Comparison of ENCODE assay signal across 15 cellular contexts in the genomic region with DNA sequence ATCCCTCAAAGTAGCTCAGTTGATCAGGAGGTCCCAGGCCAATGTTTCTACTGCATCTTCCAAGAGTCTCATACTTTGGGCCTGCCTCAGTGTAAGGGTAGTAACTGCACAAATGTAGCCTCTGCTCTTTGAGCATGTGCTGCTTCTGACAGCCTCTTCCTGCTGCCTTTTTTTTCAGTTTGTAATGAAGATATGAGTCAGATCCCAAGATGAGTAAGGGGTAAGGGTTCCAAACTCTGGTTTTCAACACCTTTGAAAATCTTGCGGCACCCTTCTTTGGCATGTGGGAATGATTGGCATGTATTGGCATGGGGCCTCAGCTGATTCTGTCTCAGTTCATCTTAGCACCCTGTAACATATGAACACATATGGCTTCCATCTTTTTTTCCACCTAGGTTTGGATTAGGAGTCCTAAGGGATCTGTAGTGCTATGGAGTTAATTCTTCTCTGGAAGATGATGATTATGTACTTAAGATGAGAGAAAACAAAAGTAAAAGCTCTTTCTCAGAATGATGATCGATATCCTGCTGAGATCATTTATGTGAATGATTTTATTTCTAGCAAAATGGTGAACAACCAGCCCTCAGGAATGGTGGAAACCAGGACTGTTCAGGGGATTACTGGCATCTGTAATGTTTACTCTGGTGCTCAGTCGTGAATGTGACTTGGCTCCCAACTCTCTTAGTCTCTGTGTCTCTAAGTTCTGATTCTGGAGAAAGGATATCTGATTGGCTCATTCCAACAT.
"Had no signal": no experiment of that assay in that cellular context is flagged by ENCODE, and none has a peak within 500 bp of the region (broad histone marks: within the 10 kb centered on the region; RNA-seq: fewer than 3 reads in every experiment).

No MANE protein-coding gene starts in this region.

- H3K36me3 ChIP-seq: right atrium auricular region, tibial nerve had no signal

- H3K4me1 ChIP-seq: right atrium auricular region, tibial nerve had no signal

- H3K9me3 Mint-ChIP-seq: activated CD8-positive, alpha-beta T cell treated with anti-CD3 and anti-CD28 coated beads for 36 hours; activated T-helper 1 cell treated with anti-CD3 and anti-CD28 coated beads, Interleukin-12 subunit alpha, Interleukin-12 subunit beta, Interleukin-2, Interleukin-4 antibody, amounts not matched to agents 30 ng/mL and 10 ng/mL and 1 ng/mL, durations not matched to agents 14 hours and 24 hours and 36 hours had no signal

- H3K27me3 Mint-ChIP-seq: activated CD8-positive, alpha-beta T cell treated with anti-CD3 and anti-CD28 coated beads for 36 hours; naive thymus-derived CD4-positive, alpha-beta T cell had no signal

- H3K27ac ChIP-seq: right atrium auricular region, tibial nerve had no signal

- H3K4me3 ChIP-seq: lung, right atrium auricular region, tibial nerve had no signal

- H3K27ac Mint-ChIP-seq: activated CD8-positive, alpha-beta T cell treated with anti-CD3 and anti-CD28 coated beads for 36 hours; activated T-helper 1 cell treated with anti-CD3 and anti-CD28 coated beads, Interleukin-12 subunit alpha, Interleukin-12 subunit beta, Interleukin-2, Interleukin-4 antibody, amounts not matched to agents 30 ng/mL and 10 ng/mL and 1 ng/mL, durations not matched to agents 14 hours and 24 hours and 36 hours; endodermal cell had no signal

- ATAC-seq: activated CD4-positive, CD25-positive, alpha-beta regulatory T cell treated with anti-CD3 and anti-CD28 coated beads, Interleukin-2, amount 50 U/mL, for 24 hours; activated CD8-positive, alpha-beta T cell treated with anti-CD3 and anti-CD28 coated beads for 36 hours; left cardiac atrium; naive thymus-derived CD4-positive, alpha-beta T cell had no signal

- H3K4me1 Mint-ChIP-seq: endodermal cell had no signal

- H3K4me3 Mint-ChIP-seq: activated CD8-positive, alpha-beta T cell treated with anti-CD3 and anti-CD28 coated beads for 36 hours; activated T-helper 1 cell treated with anti-CD3 and anti-CD28 coated beads, Interleukin-12 subunit alpha, Interleukin-12 subunit beta, Interleukin-2, Interleukin-4 antibody, amounts not matched to agents 30 ng/mL and 10 ng/mL and 1 ng/mL, durations not matched to agents 14 hours and 24 hours and 36 hours; endodermal cell; naive thymus-derived CD4-positive, alpha-beta T cell had no signal

- H3K36me3 Mint-ChIP-seq: naive thymus-derived CD4-positive, alpha-beta T cell had no signal

- H3K27me3 ChIP-seq: right atrium auricular region, tibial nerve had no signal

- DNase-seq: activated CD8-positive, alpha-beta memory T cell treated with anti-CD3 and anti-CD28 coated beads, Interleukin-2, amount 50 U/mL, for 4 hours; activated CD8-positive, alpha-beta T cell treated with anti-CD3 and anti-CD28 coated beads for 36 hours; activated naive CD4-positive, alpha-beta T cell treated with anti-CD3 and anti-CD28 coated beads, Interleukin-2, amount 50 U/mL, for 16 hours; amygdala; endodermal cell; glutamatergic neuron; left cardiac atrium; naive thymus-derived CD4-positive, alpha-beta T cell; posterior cingulate gyrus; small intestine had no signal
